ENCODE assay signal across 1 cellular context in the genomic region with DNA sequence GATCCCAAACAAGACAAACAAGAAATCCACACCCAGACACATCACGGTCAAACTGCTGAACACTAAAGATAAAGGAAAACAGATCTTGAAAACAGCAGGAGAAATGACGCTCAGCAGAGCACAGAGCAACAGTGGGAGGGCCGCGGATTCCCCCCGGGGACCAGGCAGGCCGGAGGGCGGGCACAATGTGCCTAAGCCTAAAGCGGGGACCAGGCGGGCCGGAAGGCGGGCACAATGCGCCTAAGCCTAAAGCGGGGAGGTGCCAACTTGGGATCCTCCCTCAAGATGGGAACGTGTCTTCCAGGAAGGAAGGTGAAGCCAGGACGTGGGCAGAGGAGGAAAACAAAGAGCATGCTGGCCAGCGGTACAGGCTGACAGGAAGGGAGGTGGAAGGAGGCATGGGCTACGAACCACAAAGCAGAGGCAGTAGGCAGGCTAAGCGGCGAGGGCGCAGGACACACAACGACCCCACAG.
TF ChIP-seq lines count a peak whose summit lies in the region.

No MANE protein-coding gene starts in this region.

TF ChIP-seq in WTC11, 78 proteins besides CTCF, POLR2A, EP300 and RAD21 (continued from another document):
- TF ChIP-seq, protein P1, sequence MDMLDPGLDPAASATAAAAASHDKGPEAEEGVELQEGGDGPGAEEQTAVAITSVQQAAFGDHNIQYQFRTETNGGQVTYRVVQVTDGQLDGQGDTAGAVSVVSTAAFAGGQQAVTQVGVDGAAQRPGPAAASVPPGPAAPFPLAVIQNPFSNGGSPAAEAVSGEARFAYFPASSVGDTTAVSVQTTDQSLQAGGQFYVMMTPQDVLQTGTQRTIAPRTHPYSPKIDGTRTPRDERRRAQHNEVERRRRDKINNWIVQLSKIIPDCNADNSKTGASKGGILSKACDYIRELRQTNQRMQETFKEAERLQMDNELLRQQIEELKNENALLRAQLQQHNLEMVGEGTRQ (CRISPR knock-in tag; IDR thresholded peaks at IDR 0.05): no peak
TF ChIP-seq in WTC11: peak in this region for 1.
